Comparison of ENCODE assay signal across 1 cellular context in genomic region chr6:43491750-43492661, GRCh38.
A peak's percentile ranks its signal among the peaks of the same experiment; 100 is the strongest.
TF ChIP-seq lines count a peak whose summit lies in the region.

No MANE protein-coding gene starts in this region.

TF ChIP-seq in HepG2, 621 proteins besides CTCF, POLR2A, EP300 and RAD21 (continues in another document):
- TF ChIP-seq SMYD3 (CRISPR knock-in tag; IDR thresholded peaks at IDR 0.05) (no peak), PAXIP1 (CRISPR knock-in tag; conservative IDR thresholded peaks at IDR 0.05) (no peak), MYNN (CRISPR knock-in tag; IDR thresholded peaks at IDR 0.05; ENCODE audit: low read depth) (no peak), HOMEZ (CRISPR knock-in tag; IDR thresholded peaks at IDR 0.05; ENCODE audit: low read depth) (no peak), MEF2D (CRISPR knock-in tag; IDR thresholded peaks at IDR 0.05) (no peak), ZNF746 (CRISPR knock-in tag; IDR thresholded peaks at IDR 0.05) (no peak), FOXA1 (IDR thresholded peaks at IDR 0.05) (no peak), FOXA1 (CRISPR knock-in tag; IDR thresholded peaks at IDR 0.05) (no peak), ZNF850 (CRISPR knock-in tag; conservative IDR thresholded peaks at IDR 0.05) (no peak), ARNTL (CRISPR knock-in tag; IDR thresholded peaks at IDR 0.05) (no peak), ZSCAN22 (CRISPR knock-in tag; IDR thresholded peaks at IDR 0.05) (no peak), KDM5B (CRISPR knock-in tag; IDR thresholded peaks at IDR 0.05; ENCODE audit: borderline replicate concordance) (0 out of 2 replicates have a peak, but pooled peaks have one; percentile 34), ZNF703 (CRISPR knock-in tag; IDR thresholded peaks at IDR 0.05; ENCODE audit: borderline replicate concordance) (no peak), ZNF34 (CRISPR knock-in tag; IDR thresholded peaks at IDR 0.05; ENCODE audit: borderline replicate concordance) (no peak), SIX1 (CRISPR knock-in tag; IDR thresholded peaks at IDR 0.05; ENCODE audit: borderline replicate concordance) (no peak), MAX (IDR thresholded peaks at IDR 0.05) (0 out of 2 replicates have a peak, but pooled peaks have one; percentile 23), GATAD2A (CRISPR knock-in tag; IDR thresholded peaks at IDR 0.05) (no peak), ZNF207 (IDR thresholded peaks at IDR 0.05; ENCODE audit: borderline replicate concordance) (no peak), GABPA (IDR thresholded peaks at IDR 0.05; ENCODE audit: low read depth, low read length) (no peak), GABPA (CRISPR knock-in tag; IDR thresholded peaks at IDR 0.05; ENCODE audit: low read depth) (no peak), SIX4 (CRISPR knock-in tag; IDR thresholded peaks at IDR 0.05) (no peak), REPIN1 (CRISPR knock-in tag; IDR thresholded peaks at IDR 0.05; ENCODE audit: borderline replicate concordance, low read depth) (no peak), PRPF4 (IDR thresholded peaks at IDR 0.05; ENCODE audit: low read depth, low read length, poor library complexity, severe bottlenecking) (no peak), ATF4 (CRISPR knock-in tag; IDR thresholded peaks at IDR 0.05) (no peak), RAD51 (IDR thresholded peaks at IDR 0.05; ENCODE audit: borderline replicate concordance) (no peak), ZNF704 (CRISPR knock-in tag; IDR thresholded peaks at IDR 0.05; ENCODE audit: borderline replicate concordance) (no peak), PHF21A (CRISPR knock-in tag; IDR thresholded peaks at IDR 0.05) (no peak), ARNT2 (CRISPR knock-in tag; IDR thresholded peaks at IDR 0.05; ENCODE audit: low read depth) (0 out of 2 replicates have a peak, but pooled peaks have one; percentile 55), CSRNP2 (CRISPR knock-in tag; conservative IDR thresholded peaks at IDR 0.05; ENCODE audit: low read depth) (no peak), TOE1 (CRISPR knock-in tag; IDR thresholded peaks at IDR 0.05) (no peak), ZXDC (CRISPR knock-in tag; IDR thresholded peaks at IDR 0.05) (no peak), IKZF4 (CRISPR knock-in tag; IDR thresholded peaks at IDR 0.05; ENCODE audit: borderline replicate concordance, low read depth, not compliant biosample characterization) (no peak), NCOA5 (CRISPR knock-in tag; IDR thresholded peaks at IDR 0.05) (no peak), MAFF (IDR thresholded peaks at IDR 0.05; ENCODE audit: low read depth, low read length) (no peak), ZNF616 (CRISPR knock-in tag; IDR thresholded peaks at IDR 0.05; ENCODE audit: low read depth) (no peak), SP5 (CRISPR knock-in tag; IDR thresholded peaks at IDR 0.05; ENCODE audit: borderline replicate concordance, low read depth) (no peak), JDP2 (CRISPR knock-in tag; IDR thresholded peaks at IDR 0.05; ENCODE audit: borderline replicate concordance) (no peak), NRL (CRISPR knock-in tag; IDR thresholded peaks at IDR 0.05; ENCODE audit: borderline replicate concordance) (peak; percentile 46; the same call in 1 of the 2 replicates), MBD4 (IDR thresholded peaks at IDR 0.05; ENCODE audit: borderline replicate concordance, low read length) (no peak), HES4 (CRISPR knock-in tag; IDR thresholded peaks at IDR 0.05; ENCODE audit: borderline replicate concordance) (0 out of 2 replicates have a peak, but pooled peaks have one; percentile 25), BCL6 (CRISPR knock-in tag; IDR thresholded peaks at IDR 0.05) (no peak), SYNCRIP (IDR thresholded peaks at IDR 0.05; ENCODE audit: insufficient read depth, low read depth, low read length) (no peak), REL (CRISPR knock-in tag; conservative IDR thresholded peaks at IDR 0.05) (no peak), SAFB2 (CRISPR knock-in tag; IDR thresholded peaks at IDR 0.05; ENCODE audit: borderline replicate concordance, low read depth) (no peak), MLXIP (CRISPR knock-in tag; IDR thresholded peaks at IDR 0.05; ENCODE audit: borderline replicate concordance) (no peak), NR3C1 (CRISPR knock-in tag; IDR thresholded peaks at IDR 0.05) (no peak), JUN (CRISPR knock-in tag; IDR thresholded peaks at IDR 0.05) (no peak), ZBTB8A (CRISPR knock-in tag; IDR thresholded peaks at IDR 0.05; ENCODE audit: borderline replicate concordance, low read depth) (no peak), ZNF441 (CRISPR knock-in tag; IDR thresholded peaks at IDR 0.05; ENCODE audit: borderline replicate concordance) (no peak), ZFYVE20 (CRISPR knock-in tag; IDR thresholded peaks at IDR 0.05; ENCODE audit: borderline replicate concordance, low read depth) (no peak), TRAFD1 (CRISPR knock-in tag; IDR thresholded peaks at IDR 0.05; ENCODE audit: borderline replicate concordance) (no peak), DR1 (CRISPR knock-in tag; IDR thresholded peaks at IDR 0.05) (no peak)
